11 cellular contexts compared by ENCODE assay signal in genomic region chr13:51806571-51806970, GRCh38. TPM values are rescaled to one million over a fixed set of nuclear protein-coding genes. Genes with fewer than 3 reads are reported as not detected.
DNase-seq lines count a peak whose midpoint lies in the region; ATAC-seq, FAIRE-seq and TF ChIP-seq lines count a peak whose summit lies in the region.
"Had no signal": no experiment of that assay in that cellular context is flagged by ENCODE, and none has a peak within 500 bp of the region (broad histone marks: within the 10 kb centered on the region; RNA-seq: fewer than 3 reads in every experiment).

No MANE protein-coding gene starts in this region.

- H3K9me3 ChIP-seq in right atrium auricular region (no peaks in the 10 kb centered on the region), heart left ventricle (no peaks in the 10 kb centered on the region), endothelial cell of umbilical vein (replicated peaks; ENCODE audit: control insufficient read depth, insufficient read depth, low read length) (no peaks in the 10 kb centered on the region), subcutaneous abdominal adipose tissue (ENCODE audit: control insufficient read depth in 5 of 5, low read length in 5 of 5) (no peaks in the 10 kb centered on the region)

- TF ChIP-seq CTCF in right atrium auricular region (IDR thresholded peaks at IDR 0.05) (no peak), heart left ventricle (IDR thresholded peaks at IDR 0.05) (no peak), endothelial cell of umbilical vein (IDR thresholded peaks at IDR 0.05; ENCODE audit: extremely low read depth in 1 of 2, insufficient read depth in 1 of 2, low read depth in 1 of 2, low read length in 2 of 2) (no peak)

- no peaks in the 10 kb centered on the region for H3K27me3 ChIP-seq in right atrium auricular region
- H3K27me3 ChIP-seq in heart left ventricle = no peaks in the 10 kb centered on the region
- no peaks in the 10 kb centered on the region for H3K27me3 ChIP-seq in endothelial cell of umbilical vein (ENCODE audit: control insufficient read depth in 2 of 2, insufficient read depth in 2 of 2, low read length in 2 of 2)
- H3K27me3 ChIP-seq in subcutaneous abdominal adipose tissue (ENCODE audit: control insufficient read depth in 5 of 5, insufficient read depth in 4 of 5, low read length in 5 of 5) = no peaks in the 10 kb centered on the region

- H3K36me3 ChIP-seq in right atrium auricular region = no peaks in the 10 kb centered on the region
- no peaks in the 10 kb centered on the region for H3K36me3 ChIP-seq in heart left ventricle
- no peaks in the 10 kb centered on the region for H3K36me3 ChIP-seq in endothelial cell of umbilical vein (ENCODE audit: control insufficient read depth in 2 of 2, extremely low read depth in 1 of 2, insufficient read depth in 2 of 2, low read length in 2 of 2)
- H3K36me3 ChIP-seq in subcutaneous abdominal adipose tissue (ENCODE audit: control insufficient read depth in 5 of 5, insufficient read depth in 5 of 5, low read length in 5 of 5) = no peaks in the 10 kb centered on the region

- no peaks in the 10 kb centered on the region for H3K79me2 ChIP-seq in endothelial cell of umbilical vein (ENCODE audit: control insufficient read depth, insufficient read depth, low read length)

- peaks cover 0 to 42% of the 10 kb centered on the region in 2 donors for H3K4me1 ChIP-seq in right atrium auricular region
- H3K4me1 ChIP-seq in heart left ventricle = peaks cover 6 to 49% (median 28%) of the 10 kb centered on the region in 12 donors
- peaks cover 35% of the 10 kb centered on the region for H3K4me1 ChIP-seq in endothelial cell of umbilical vein (ENCODE audit: control insufficient read depth, extremely low read depth, insufficient read depth, low read length)
- H3K4me1 ChIP-seq in subcutaneous abdominal adipose tissue (ENCODE audit: control insufficient read depth in 5 of 5, insufficient read depth in 5 of 5, low read length in 5 of 5) = peaks cover 15 to 44% (median 40%) of the 10 kb centered on the region in 5 donors

- intact Hi-C loops in heart left ventricle (cut with DNase I) (loop anchor here in 4 of 10 donors (10.0 kb wide), 2 partner anchors 222 to 582 kb away; partner anchors contain the start of genes WDFY2 (in 3 of the 4) and FAM124A (in 1 of the 4)), endothelial cell of umbilical vein (cut with micrococcal nuclease) (loop anchor here (10.0 kb wide), 1 partner anchor 648 kb away; the partner anchor contains the start of genes CKAP2 and VPS36)

- no peak overlapping the region for H2AFZ ChIP-seq in endothelial cell of umbilical vein (ENCODE audit: low read depth, low read length)

- dilution Hi-C loops in endothelial cell of umbilical vein (cut with MboI; ENCODE audit: extremely low pct_ligation_motif_present, low sequenced_read_pairs) = no loop called here

- POLR2A ChIA-PET in endothelial cell of umbilical vein (lab: Charles Lee) = no interaction called here

- no peak for ATAC-seq in heart left ventricle
- ATAC-seq in left lobe of liver = no peak
- ATAC-seq in HG03521 (IDR thresholded peaks at IDR 0.05; ENCODE audit: unreplicated experiment) = no peak
- ATAC-seq in HG02870 (IDR thresholded peaks at IDR 0.05; ENCODE audit: unreplicated experiment) = no peak

- TF ChIP-seq POLR2A in heart left ventricle (IDR thresholded peaks at IDR 0.05) (no peak), endothelial cell of umbilical vein (IDR thresholded peaks at IDR 0.05; ENCODE audit: low read depth, low read length) (no peak)

- H3K9ac ChIP-seq in endothelial cell of umbilical vein (replicated peaks; ENCODE audit: extremely low read depth, insufficient read depth, low read length) (no peak overlapping the region), subcutaneous abdominal adipose tissue (ENCODE audit: low read length in 5 of 5) (no peak overlapping the region)

- no peak overlapping the region for H3K4me2 ChIP-seq in endothelial cell of umbilical vein (ENCODE audit: insufficient read depth, low read length)

- DNase-seq in right atrium auricular region (ENCODE audit: low spot score) = no peak
- no peak for DNase-seq in heart left ventricle
- peak; percentile 28 for DNase-seq in NCI-H2227 treated with DMSO at 0.1 percent for 48 hours (lab: John Stamatoyannopoulos, UW)
- peak; percentile 65 for DNase-seq in endothelial cell of umbilical vein (ENCODE audit: low read depth, low spot score)
- no peak for DNase-seq in left lobe of liver (ENCODE audit: low spot score)
- DNase-seq: activated naive CD4-positive, alpha-beta T cell treated with anti-CD3 and anti-CD28 coated beads, Interleukin-2, amount 50 U/mL, for 16 hours had no signal

- WGBS in heart left ventricle, 4 donors = 44 to 54% (median 48%) methylated on average over 2 of the region's 2 CpGs

- FAIRE-seq in endothelial cell of umbilical vein (lab: Jason Lieb, UNC) = peak; percentile 52
- FAIRE-seq: D721Med had no signal

- H3K4me3 ChIP-seq in right atrium auricular region (no peak overlapping the region), heart left ventricle (no peak overlapping the region), endothelial cell of umbilical vein (replicated peaks in 1 of 3; ENCODE audit: insufficient read depth in 1 of 3, low read depth in 1 of 3, low read length in 3 of 3) (no peak overlapping the region), subcutaneous abdominal adipose tissue (ENCODE audit: low read depth in 1 of 5, low read length in 5 of 5) (no peak overlapping the region)

- BruUV-seq in endothelial cell of umbilical vein (replicated peaks; lab: Mats Ljungman, UMichigan) = no TSS peak

- no peaks in the 10 kb centered on the region for H3K9me1 ChIP-seq in endothelial cell of umbilical vein (replicated peaks; ENCODE audit: control insufficient read depth, extremely low read depth, insufficient read depth, low read length)

- H3K27ac ChIP-seq in right atrium auricular region = peak overlapping the region; percentile 97 to 99
- peak overlapping the region in 4 of 12 donors; percentile 3 to 100 (median 18) for H3K27ac ChIP-seq in heart left ventricle
- H3K27ac ChIP-seq in endothelial cell of umbilical vein (ENCODE audit: insufficient read depth, low read depth, low read length) = no peak overlapping the region
- H3K27ac ChIP-seq in subcutaneous abdominal adipose tissue (ENCODE audit: low read depth, low read length) = peak overlapping the region; percentile 99

- H4K20me1 ChIP-seq in endothelial cell of umbilical vein (replicated peaks; ENCODE audit: control insufficient read depth, extremely low read depth, insufficient read depth, low read length) = no peaks in the 10 kb centered on the region

- CTCF ChIA-PET in endothelial cell of umbilical vein (lab: Charles Lee) = interaction anchor here (0.7 to 2.3 kb wide), 2 partner anchors 8 to 321 kb away, joined by 3 to 12 read pairs; no protein-coding TSS in a partner anchor

TF ChIP-seq in endothelial cell of umbilical vein, 7 proteins besides CTCF, POLR2A, EP300 and RAD21 (continues in another document):
- TF ChIP-seq JUN (IDR thresholded peaks at IDR 0.05; ENCODE audit: borderline replicate concordance, insufficient read depth, insufficient read length, low read depth) (no peak), MYC (IDR thresholded peaks at IDR 0.05; ENCODE audit: low read depth, low read length) (no peak), FOS (IDR thresholded peaks at IDR 0.05; ENCODE audit: borderline replicate concordance, insufficient read depth, low read length) (no peak)
- TF ChIP-seq, protein P1, sequence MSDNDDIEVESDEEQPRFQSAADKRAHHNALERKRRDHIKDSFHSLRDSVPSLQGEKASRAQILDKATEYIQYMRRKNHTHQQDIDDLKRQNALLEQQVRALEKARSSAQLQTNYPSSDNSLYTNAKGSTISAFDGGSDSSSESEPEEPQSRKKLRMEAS (IDR thresholded peaks at IDR 0.05; ENCODE audit: insufficient read depth, insufficient read length) = no peak

RNA-seq across cellular contexts. Expression of gene DHRS12, which starts 2.6 kb away (rescaled TPM):
- 10 to 100 TPM in 1 of 2 donors, 1 to 10 TPM in 1; 9.6 to 10.1 TPM for total RNA-seq in right atrium auricular region
- 10 to 100 TPM in 7 of 9 donors, 1 to 10 TPM in 2; 4.8 to 13.1 (median 12.1) TPM for total RNA-seq in heart left ventricle
- 10 to 100 TPM in 1 of 2 donors, 1 to 10 TPM in 1; 3.9 to 13.9 TPM for polyA plus RNA-seq in heart left ventricle
- total RNA-seq in endothelial cell of umbilical vein = 6.4 and 8.9 TPM in 2 replicates
- polyA plus RNA-seq in endothelial cell of umbilical vein = 9.1 and 9.4 TPM in 2 replicates
- polyA plus RNA-seq in endothelial cell of umbilical vein (2011; cell fraction: cytosol; rRNA removed) = 4.9 and 7.3 TPM in 2 replicates
- polyA plus RNA-seq in endothelial cell of umbilical vein (2011; cell fraction: nucleus; rRNA removed) = 13.8 and 16.8 TPM in 2 replicates
- polyA plus RNA-seq in endothelial cell of umbilical vein (2012) = 8.3 and 13.3 TPM in 2 replicates
- 8.6 and 9.8 TPM in 2 replicates for polyA minus RNA-seq in endothelial cell of umbilical vein
- not detected for polyA minus RNA-seq in endothelial cell of umbilical vein (2011; cell fraction: cytosol; rRNA and poly(A)+ RNA removed)
- 7.7 and 9.3 TPM in 2 replicates for polyA minus RNA-seq in endothelial cell of umbilical vein (2011; cell fraction: nucleus; rRNA and poly(A)+ RNA removed)
- 14.8 TPM for total RNA-seq in left lobe of liver

RNA-seq across cellular contexts. Expression of gene TMEM272, which starts 38.4 kb away (rescaled TPM):
- 1 to 10 TPM in 1 of 2 donors, under 1 TPM in 1; 0.74 to 1.1 TPM for total RNA-seq in right atrium auricular region
- 1 to 10 TPM in 3 of 9 donors, under 1 TPM in 5, not detected in 1; 0.14 to 1.6 (median 0.45) TPM for total RNA-seq in heart left ventricle
- polyA plus RNA-seq in heart left ventricle = under 1 TPM; 0.21 to 0.34 TPM
- not detected in 2 replicates for total RNA-seq in endothelial cell of umbilical vein
- not detected in 2 replicates for polyA plus RNA-seq in endothelial cell of umbilical vein
- not detected in 2 replicates for polyA plus RNA-seq in endothelial cell of umbilical vein (2011; cell fraction: cytosol; rRNA removed)
- 0.03 TPM in 1 of 2 replicates, not detected in the other for polyA plus RNA-seq in endothelial cell of umbilical vein (2011; cell fraction: nucleus; rRNA removed)
- not detected in 2 replicates for polyA plus RNA-seq in endothelial cell of umbilical vein (2012)
- not detected in 2 replicates for polyA minus RNA-seq in endothelial cell of umbilical vein
- polyA minus RNA-seq in endothelial cell of umbilical vein (2011; cell fraction: cytosol; rRNA and poly(A)+ RNA removed) = not detected
- not detected in 2 replicates for polyA minus RNA-seq in endothelial cell of umbilical vein (2011; cell fraction: nucleus; rRNA and poly(A)+ RNA removed)
- total RNA-seq in left lobe of liver = 0.48 TPM
- total RNA-seq: glomerular endothelial cell had no signal

RNA-seq across cellular contexts. Expression of gene CCDC70, which starts 55.2 kb away (rescaled TPM):
- total RNA-seq in right atrium auricular region = not detected
- not detected for total RNA-seq in heart left ventricle
- polyA plus RNA-seq in heart left ventricle = not detected
- total RNA-seq in endothelial cell of umbilical vein = not detected in 2 replicates
- polyA plus RNA-seq in endothelial cell of umbilical vein = not detected in 2 replicates
- polyA plus RNA-seq in endothelial cell of umbilical vein (2011; cell fraction: cytosol; rRNA removed) = not detected in 2 replicates
- polyA plus RNA-seq in endothelial cell of umbilical vein (2011; cell fraction: nucleus; rRNA removed) = not detected in 2 replicates
- polyA plus RNA-seq in endothelial cell of umbilical vein (2012) = not detected in 2 replicates
- polyA minus RNA-seq in endothelial cell of umbilical vein = not detected in 2 replicates
- not detected for polyA minus RNA-seq in endothelial cell of umbilical vein (2011; cell fraction: cytosol; rRNA and poly(A)+ RNA removed)
- polyA minus RNA-seq in endothelial cell of umbilical vein (2011; cell fraction: nucleus; rRNA and poly(A)+ RNA removed) = not detected in 2 replicates
- not detected for total RNA-seq in left lobe of liver
- total RNA-seq: glomerular endothelial cell had no signal

Comparison
In these comparisons a context has a peak if more than half of its experiments do, and no peak if none do; other contexts are left out.
1. DNase-seq: peak in NCI-H2227 treated with DMSO at 0.1 percent for 48 hours (single experiment) and endothelial cell of umbilical vein (single experiment); none in right atrium auricular region (single experiment), heart left ventricle (0 of 5) and left lobe of liver (single experiment).